Comparison of ENCODE assay signal across 2 cellular contexts in the genomic region with DNA sequence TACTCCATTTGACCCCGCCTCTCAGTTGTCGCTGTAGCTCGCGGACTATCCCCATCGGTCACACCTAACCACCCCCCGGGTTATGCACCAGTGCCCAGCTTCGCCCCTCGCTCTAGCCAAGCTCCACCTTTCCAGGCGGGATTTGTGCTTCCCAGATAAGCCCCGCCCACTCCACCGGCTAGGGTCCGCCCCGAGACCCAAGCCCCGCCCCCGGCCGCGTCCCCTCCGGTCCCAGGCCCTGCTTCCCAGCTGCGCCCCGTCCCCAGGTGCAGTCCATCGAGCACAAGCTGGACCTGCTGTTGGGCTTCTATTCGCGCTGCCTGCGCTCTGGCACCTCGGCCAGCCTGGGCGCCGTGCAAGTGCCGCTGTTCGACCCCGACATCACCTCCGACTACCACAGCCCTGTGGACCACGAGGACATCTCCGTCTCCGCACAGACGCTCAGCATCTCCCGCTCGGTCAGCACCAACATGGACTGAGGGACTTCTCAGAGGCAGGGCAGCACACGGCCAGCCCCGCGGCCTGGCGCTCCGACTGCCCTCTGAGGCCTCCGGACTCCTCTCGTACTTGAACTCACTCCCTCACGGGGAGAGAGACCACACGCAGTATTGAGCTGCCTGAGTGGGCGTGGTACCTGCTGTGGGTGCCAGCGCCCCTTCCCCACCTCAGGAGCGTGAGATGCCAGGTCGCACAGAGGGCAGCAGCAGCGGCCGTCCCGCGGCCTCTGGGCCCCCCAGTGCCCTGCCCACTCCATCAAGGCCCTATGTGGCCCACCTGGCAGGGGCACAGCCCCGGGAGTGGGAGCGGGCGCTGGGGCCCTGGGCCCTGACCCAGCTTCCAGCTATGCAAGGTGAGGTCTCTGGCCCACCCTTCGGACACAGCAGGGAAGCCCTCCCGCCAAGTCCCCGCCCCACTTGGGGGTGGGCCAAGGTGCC.
TF ChIP-seq lines count a peak whose summit lies in the region.

No MANE protein-coding gene starts in this region.

TF ChIP-seq in GM23338, 12 proteins besides CTCF, POLR2A, EP300 and RAD21 (continues in another document):
- TF ChIP-seq CREB1 (CRISPR knock-in tag; IDR thresholded peaks at IDR 0.05; ENCODE audit: low read depth): no peak
- TF ChIP-seq ZNF114 (CRISPR knock-in tag; IDR thresholded peaks at IDR 0.05): no peak
- no peak for TF ChIP-seq NANOG (IDR thresholded peaks at IDR 0.05; ENCODE audit: borderline replicate concordance)
- TF ChIP-seq EZH2 (IDR thresholded peaks at IDR 0.05; ENCODE audit: low read depth, unreplicated experiment): no peak
- no peak for TF ChIP-seq ZNF331 (CRISPR knock-in tag; IDR thresholded peaks at IDR 0.05; ENCODE audit: low read depth)
- no peak for TF ChIP-seq ZNF462 (CRISPR knock-in tag; IDR thresholded peaks at IDR 0.05)
- TF ChIP-seq ETS1 (IDR thresholded peaks at IDR 0.05): no peak

TF ChIP-seq in IMR-90, 13 proteins besides CTCF, POLR2A, EP300 and RAD21:
- TF ChIP-seq, protein P1, sequence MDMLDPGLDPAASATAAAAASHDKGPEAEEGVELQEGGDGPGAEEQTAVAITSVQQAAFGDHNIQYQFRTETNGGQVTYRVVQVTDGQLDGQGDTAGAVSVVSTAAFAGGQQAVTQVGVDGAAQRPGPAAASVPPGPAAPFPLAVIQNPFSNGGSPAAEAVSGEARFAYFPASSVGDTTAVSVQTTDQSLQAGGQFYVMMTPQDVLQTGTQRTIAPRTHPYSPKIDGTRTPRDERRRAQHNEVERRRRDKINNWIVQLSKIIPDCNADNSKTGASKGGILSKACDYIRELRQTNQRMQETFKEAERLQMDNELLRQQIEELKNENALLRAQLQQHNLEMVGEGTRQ (IDR thresholded peaks at IDR 0.05; ENCODE audit: low read depth, low read length): no peak
- no peak for TF ChIP-seq CHD1 (IDR thresholded peaks at IDR 0.05; ENCODE audit: low read depth, low read length)
- TF ChIP-seq NFE2L2 (IDR thresholded peaks at IDR 0.05; ENCODE audit: low read depth, low read length): no peak
- TF ChIP-seq FOS (IDR thresholded peaks at IDR 0.05; ENCODE audit: low read depth, low read length): no peak
- TF ChIP-seq RCOR1 (IDR thresholded peaks at IDR 0.05; ENCODE audit: insufficient replicate concordance, low read length): no peak
- no peak for TF ChIP-seq MXI1 (IDR thresholded peaks at IDR 0.05; ENCODE audit: borderline replicate concordance, low read depth, low read length)
- no peak for TF ChIP-seq MAFK (IDR thresholded peaks at IDR 0.05; ENCODE audit: low read depth, low read length)
- no peak for TF ChIP-seq SMC3 (IDR thresholded peaks at IDR 0.05; ENCODE audit: low read depth, low read length)
- no peak for TF ChIP-seq ELK1 (IDR thresholded peaks at IDR 0.05; ENCODE audit: borderline replicate concordance, low read depth, low read length)
- no peak for TF ChIP-seq MAZ (IDR thresholded peaks at IDR 0.05; ENCODE audit: borderline replicate concordance, low read depth, low read length)
- no peak for TF ChIP-seq RFX5 (IDR thresholded peaks at IDR 0.05; ENCODE audit: low read depth, low read length)
- no peak for TF ChIP-seq CEBPB (IDR thresholded peaks at IDR 0.05; ENCODE audit: low read depth, low read length)
- no peak for TF ChIP-seq BHLHE40 (IDR thresholded peaks at IDR 0.05; ENCODE audit: low read depth, low read length)
TF ChIP-seq in IMR-90: peak in this region for 0.
